7 cellular contexts compared by ENCODE assay signal in the genomic region with DNA sequence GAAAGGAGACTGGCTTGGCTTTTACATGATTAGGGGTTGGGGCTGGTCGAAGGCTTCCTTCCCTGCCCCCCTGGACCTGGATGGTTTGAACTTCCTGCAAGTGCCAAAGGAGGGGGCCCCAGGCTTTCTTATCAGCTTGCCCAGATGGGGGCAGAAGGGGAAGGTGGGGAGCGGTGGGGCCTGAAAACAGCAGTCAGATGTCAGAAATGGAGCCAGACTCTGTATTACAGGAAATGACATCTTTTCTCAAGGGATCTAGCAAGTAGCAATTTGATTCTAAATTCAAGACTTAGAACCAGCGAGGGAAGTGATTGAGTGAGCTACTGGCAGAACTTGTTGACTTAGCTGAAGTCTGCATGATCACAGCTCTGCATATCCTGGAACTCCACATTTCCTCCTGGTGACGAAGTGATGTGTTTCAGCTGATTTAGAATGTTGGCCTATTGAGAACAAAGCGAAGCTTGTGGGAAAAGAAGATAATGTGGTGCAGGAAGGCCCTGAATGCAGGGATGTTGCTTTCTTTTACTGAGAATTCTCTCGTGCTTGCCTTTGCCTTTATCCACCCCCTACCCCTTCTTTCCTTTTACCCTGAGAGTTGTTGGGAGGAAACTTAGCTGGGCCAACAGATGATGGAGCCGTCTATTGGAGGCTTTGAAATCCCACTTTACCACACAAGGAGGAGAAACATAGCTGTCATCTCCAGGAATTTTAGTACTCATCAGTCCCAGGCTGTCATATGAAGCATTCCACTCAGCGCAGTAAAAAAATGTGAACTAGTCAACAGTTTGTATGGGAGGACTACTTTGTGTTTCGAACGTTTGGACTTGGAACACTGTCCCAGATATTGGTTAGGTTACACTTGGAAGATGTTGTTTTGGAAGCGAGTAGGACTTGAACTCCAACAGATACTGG. TPM values are rescaled to one million over a fixed set of nuclear protein-coding genes. Genes with fewer than 3 reads are reported as not detected.
A peak's percentile ranks its signal among the peaks of the same experiment; 100 is the strongest.
DNase-seq lines count a peak whose midpoint lies in the region; ATAC-seq, FAIRE-seq and TF ChIP-seq lines count a peak whose summit lies in the region.

No MANE protein-coding gene starts in this region.

- peaks cover 3% of the 10 kb centered on the region; the same call in 1 of the 2 replicates for H3K9me3 Mint-ChIP-seq in HFFc6

- 67 to 69% methylated on average over 11 of the region's 11 CpGs for WGBS in pancreas, 2 donors

- peaks cover 58% of the 10 kb centered on the region for H3K79me2 ChIP-seq in OCI-LY7 (ENCODE audit: insufficient read depth, low read depth, low read length)

- H3K4me3 ChIP-seq in OCI-LY7 (ENCODE audit: low read depth, low read length, poor library complexity, severe bottlenecking) (peak overlapping the region; percentile 60), pancreas (no peak overlapping the region)

- no TSS peak for BruUV-seq in OCI-LY7 (replicated peaks; lab: Mats Ljungman, UMichigan)

- intact Hi-C loops in OCI-LY7 (cut with micrococcal nuclease; ENCODE audit: unreplicated experiment) = loop anchor here (1.0 to 2.0 kb wide), 2 partner anchors 184 to 255 kb away; no protein-coding TSS in a partner anchor
- intact Hi-C loops in pancreas (cut with DNase I) = no loop called here

- no peak for TF ChIP-seq CTCF in HFFc6 (IDR thresholded peaks at IDR 0.05)
- TF ChIP-seq CTCF in OCI-LY7 (conservative IDR thresholded peaks at IDR 0.05; ENCODE audit: low read length) = peak; percentile 81
- no peak for TF ChIP-seq CTCF in pancreas (IDR thresholded peaks at IDR 0.05)

- peaks cover 57% of the 10 kb centered on the region for H3K4me1 ChIP-seq in OCI-LY7 (ENCODE audit: insufficient read depth, low read length, poor library complexity, severe bottlenecking)
- H3K4me1 ChIP-seq in pancreas = peaks cover 0 to 19% (median 0%) of the 10 kb centered on the region in 3 donors

- POLR2A ChIA-PET in OCI-LY7 (lab: Charles Lee) = interaction anchor here (0.6 to 2.2 kb wide), 14 partner anchors 8 to 1501 kb away, joined by 3 to 9 read pairs (median 3); no protein-coding TSS in a partner anchor

- FAIRE-seq in pancreas (lab: Jason Lieb, UNC) = no peak

- H3K27ac ChIP-seq in OCI-LY7 (ENCODE audit: low read depth, low read length, poor library complexity, severe bottlenecking) (peak overlapping the region; percentile 90), pancreas (peak overlapping the region in 2 of 4 donors; percentile 33 to 35)

- DNase-seq in HFFc6 (no peak), OCI-LY7 (ENCODE audit: low spot score) (peak; percentile 93), pancreas (no peak), SHP77 treated with DMSO at 0.1 percent for 48 hours (lab: John Stamatoyannopoulos, UW) (no peak)
- DNase-seq in stimulated activated CD4-positive, alpha-beta T cell treated with anti-CD3 and anti-CD28 coated beads, Interleukin-2, amount 100 ng/mL, for 24 hours = no peak

- peaks cover 8% of the 10 kb centered on the region; the same call in 1 of the 2 replicates for H3K36me3 Mint-ChIP-seq in HFFc6 (ENCODE audit: low read depth)

- peak overlapping the region; percentile 65; the same call in 1 of the 2 replicates for H2AFZ ChIP-seq in OCI-LY7 (ENCODE audit: low read length)

- H3K4me1 Mint-ChIP-seq in HFFc6 (ENCODE audit: low read depth) = peaks cover 60% of the 10 kb centered on the region

- no peaks in the 10 kb centered on the region for H3K9me2 ChIP-seq in OCI-LY7 (ENCODE audit: insufficient read depth, low read length)

- peak overlapping the region; percentile 54 for H3K27ac Mint-ChIP-seq in HFFc6

- no peak overlapping the region for H3K4me3 Mint-ChIP-seq in HFFc6

- peak overlapping the region; percentile 74 for H3K4me2 ChIP-seq in OCI-LY7 (ENCODE audit: low read length)

- H3K27me3 ChIP-seq in pancreas = no peaks in the 10 kb centered on the region

- H4K20me1 ChIP-seq in OCI-LY7 (ENCODE audit: insufficient read depth, low read length) = no peaks in the 10 kb centered on the region

- ATAC-seq in GM18517 (IDR thresholded peaks at IDR 0.05; ENCODE audit: unreplicated experiment) (peak; percentile 79), esophagus mucosa (peak; percentile 78), pancreas (peak in 3 of 4 donors; percentile 77 to 90 (median 80))

- H3K36me3 ChIP-seq in OCI-LY7 (ENCODE audit: insufficient read depth, low read length) (no peaks in the 10 kb centered on the region), pancreas (no peaks in the 10 kb centered on the region)

- CTCF ChIA-PET in OCI-LY7 (lab: Charles Lee; ENCODE audit: unreplicated experiment) = interaction anchor here (0.6 to 1.4 kb wide), 7 partner anchors 32 to 279 kb away, joined by 3 to 5 read pairs (median 3); no protein-coding TSS in a partner anchor

- H3K27me3 Mint-ChIP-seq in HFFc6 (ENCODE audit: insufficient read depth) = peaks cover 4% of the 10 kb centered on the region; the same call in 1 of the 2 replicates

- H3K9me3 ChIP-seq in OCI-LY7 (ENCODE audit: low read length) (no peaks in the 10 kb centered on the region), pancreas (no peaks in the 10 kb centered on the region)

RNA-seq across cellular contexts. Expression of a gene that starts 43.2 kb away (rescaled TPM):
- total RNA-seq in HFFc6 (2021; fragmentation: NEBNext Ultra II Directional; extraction: Animal tissue kit (Norgen Biotek cat#: 25700)) = 10 to 100 TPM; 60.0 to 76.6 (median 69.9) TPM
- 37.0 and 40.6 TPM in 2 replicates for total RNA-seq in OCI-LY7 (2014; rRNA removed; shearing (Covaris generic))
- total RNA-seq in OCI-LY7 (2022) (55.8 and 63.0 TPM in 2 replicates), esophagus mucosa (44.8 TPM), pancreas (10 to 100 TPM; 24.7 to 41.7 (median 29.9) TPM)
- 10 to 100 TPM; 10.6 to 14.9 TPM for polyA plus RNA-seq in pancreas
